Comparison of ENCODE assay signal across 12 cellular contexts in the genomic region with DNA sequence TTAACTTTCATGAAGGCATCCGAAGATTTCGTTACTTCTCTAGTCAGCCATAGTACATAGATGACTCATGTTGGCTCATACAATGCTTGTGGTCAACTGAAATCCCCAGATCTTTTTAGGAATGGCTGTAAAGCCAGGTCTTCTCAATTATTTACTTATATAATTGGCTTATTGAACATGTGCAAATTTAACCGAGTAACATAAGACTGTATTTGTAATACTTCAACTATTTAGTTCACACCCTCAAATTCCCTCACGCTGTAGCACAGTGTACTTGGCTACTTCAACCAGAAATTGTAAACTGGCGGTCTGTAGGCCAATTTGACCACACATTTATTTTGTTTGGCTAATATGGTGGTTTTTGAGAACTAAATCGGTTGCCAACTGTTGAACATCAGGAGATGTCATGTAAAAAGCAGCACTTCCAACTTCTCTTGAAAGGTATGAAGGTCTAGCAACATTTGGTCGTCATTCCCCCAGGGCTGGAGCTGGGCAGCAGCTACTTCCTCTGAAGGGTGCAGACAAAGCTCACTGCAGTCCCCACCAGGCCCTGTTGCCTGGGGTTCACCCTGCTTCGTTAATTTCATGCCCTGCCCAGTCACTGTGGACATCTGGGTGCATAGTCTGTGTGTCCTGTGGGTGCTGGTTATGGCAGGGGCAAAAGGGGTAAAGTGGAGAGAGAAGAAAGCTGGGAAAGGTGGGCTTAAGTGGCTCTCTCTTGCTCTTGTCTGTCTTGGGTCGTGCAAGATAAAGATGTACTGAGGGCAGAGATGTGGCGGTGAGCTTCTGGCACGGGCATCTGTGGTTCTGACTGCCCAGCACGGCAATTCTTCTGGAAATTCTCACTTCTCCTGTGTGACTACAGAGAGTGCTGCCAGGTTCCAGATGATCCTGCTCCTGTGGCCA. TPM values are rescaled to one million over a fixed set of nuclear protein-coding genes. Genes with fewer than 3 reads are reported as not detected.
DNase-seq lines count a peak whose midpoint lies in the region; ATAC-seq and TF ChIP-seq lines count a peak whose summit lies in the region.
"Had no signal": no experiment of that assay in that cellular context is flagged by ENCODE, and none has a peak within 500 bp of the region (broad histone marks: within the 10 kb centered on the region; RNA-seq: fewer than 3 reads in every experiment).

No MANE protein-coding gene starts in this region.

- peak; percentile 33 for DNase-seq in activated CD8-positive, alpha-beta memory T cell treated with anti-CD3 and anti-CD28 coated beads, Interleukin-2, amount 50 U/mL, for 48 hours
- no peak for DNase-seq in activated CD8-positive, alpha-beta memory T cell treated with anti-CD3 and anti-CD28 coated beads, Interleukin-2, amount 50 U/mL, for 4 hours
- DNase-seq in NCI-H226 (peak; percentile 79), epithelial cell of proximal tubule (ENCODE audit: low read depth) (peak; percentile 90), skeletal muscle cell (ENCODE audit: low read depth) (peak; percentile 94)
- no peak for DNase-seq in CD8-positive, alpha-beta memory T cell

- no peak overlapping the region for H3K27ac Mint-ChIP-seq in CD8-positive, alpha-beta memory T cell
- H3K27ac Mint-ChIP-seq: activated naive CD4-positive, alpha-beta T cell treated with anti-CD3 and anti-CD28 coated beads, Interleukin-2, amount 50 U/mL, for 72 hours; T-helper 2 cell treated with Interferon-gamma antibody and Interleukin-4, amounts not matched to agents 5 μg/mL and 100 μg/mL, for 36 hours had no signal

- no peaks in the 10 kb centered on the region for H3K36me3 Mint-ChIP-seq in CD8-positive, alpha-beta memory T cell

- CTCF ChIA-PET in CD8-positive, alpha-beta memory T cell (lab: Charles Lee), result interaction anchor here (2.1 kb wide), 1 partner anchor 384 kb away, joined by 17 read pairs; no protein-coding TSS in a partner anchor

- H3K4me1 Mint-ChIP-seq in CD8-positive, alpha-beta memory T cell, result peaks cover 11 to 17% (median 15%) of the 10 kb centered on the region in 3 donors

- H3K4me3 ChIP-seq in epithelial cell of proximal tubule (ENCODE audit: low read depth, low read length) (no peak overlapping the region), skeletal muscle cell (ENCODE audit: low read depth, low read length) (no peak overlapping the region)
- no peak overlapping the region for H3K4me3 ChIP-seq in CD8-positive, alpha-beta memory T cell (ENCODE audit: low read length)
- H3K4me3 ChIP-seq: esophagus muscularis mucosa had no signal

- H3K27ac ChIP-seq in CD8-positive, alpha-beta memory T cell (ENCODE audit: low read depth, low read length), result no peak overlapping the region
- H3K27ac ChIP-seq: esophagus muscularis mucosa had no signal

- H3K27me3 Mint-ChIP-seq in CD8-positive, alpha-beta memory T cell, result peaks cover 25 to 56% of the 10 kb centered on the region in 2 donors

- H3K9me3 Mint-ChIP-seq in CD8-positive, alpha-beta memory T cell, result no peaks in the 10 kb centered on the region
- H3K9me3 Mint-ChIP-seq: activated naive CD4-positive, alpha-beta T cell treated with anti-CD3 and anti-CD28 coated beads, Interleukin-2, amount 50 U/mL, for 72 hours; T-helper 2 cell treated with Interferon-gamma antibody and Interleukin-4, amounts not matched to agents 5 μg/mL and 100 μg/mL, for 36 hours had no signal

- POLR2A ChIA-PET in CD8-positive, alpha-beta memory T cell (lab: Charles Lee), result no interaction called here

- peaks cover 10% of the 10 kb centered on the region for H3K4me1 ChIP-seq in CD8-positive, alpha-beta memory T cell (ENCODE audit: insufficient read depth, low read length)

- H3K9me3 ChIP-seq in CD8-positive, alpha-beta memory T cell (ENCODE audit: low read length), result no peaks in the 10 kb centered on the region
- H3K9me3 ChIP-seq: esophagus muscularis mucosa had no signal

- no peak for TF ChIP-seq CTCF in epithelial cell of proximal tubule (conservative IDR thresholded peaks at IDR 0.05; ENCODE audit: low read depth, low read length)

- ATAC-seq in GM19395 (IDR thresholded peaks at IDR 0.05; ENCODE audit: unreplicated experiment) (no peak), HG03432 (IDR thresholded peaks at IDR 0.05; ENCODE audit: unreplicated experiment) (no peak)
- ATAC-seq: activated naive CD4-positive, alpha-beta T cell treated with anti-CD3 and anti-CD28 coated beads, Interleukin-2, amount 50 U/mL, for 72 hours had no signal

- H3K27me3 ChIP-seq in CD8-positive, alpha-beta memory T cell (ENCODE audit: insufficient read depth, low read length, poor library complexity, severe bottlenecking), result no peaks in the 10 kb centered on the region

- no peaks in the 10 kb centered on the region for H3K36me3 ChIP-seq in CD8-positive, alpha-beta memory T cell (ENCODE audit: insufficient read depth, low read length)
- H3K36me3 ChIP-seq: esophagus muscularis mucosa had no signal

- peak overlapping the region in 1 of 7 donors; percentile 15 for H3K4me3 Mint-ChIP-seq in CD8-positive, alpha-beta memory T cell
- H3K4me3 Mint-ChIP-seq: CD14-positive monocyte; T-helper 2 cell treated with Interferon-gamma antibody and Interleukin-4, amounts not matched to agents 5 μg/mL and 100 μg/mL, for 36 hours had no signal

RNA-seq across cellular contexts. Expression of gene SH3RF3, which starts 3.2 kb away (rescaled TPM):
- total RNA-seq in epithelial cell of proximal tubule, result 1.7 and 8.3 TPM in 2 replicates
- under 1 TPM; 0.27 to 0.31 TPM for total RNA-seq in CD8-positive, alpha-beta memory T cell
- polyA plus RNA-seq in CD8-positive, alpha-beta memory T cell, result 0.24 TPM

Comparison
In these comparisons a context has a peak if more than half of its experiments do, and no peak if none do; other contexts are left out.
1. DNase-seq: peak in activated CD8-positive, alpha-beta memory T cell treated with anti-CD3 and anti-CD28 coated beads, Interleukin-2, amount 50 U/mL, for 48 hours (single experiment), NCI-H226 (single experiment), epithelial cell of proximal tubule (single experiment) and skeletal muscle cell (single experiment); none in activated CD8-positive, alpha-beta memory T cell treated with anti-CD3 and anti-CD28 coated beads, Interleukin-2, amount 50 U/mL, for 4 hours (single experiment) and CD8-positive, alpha-beta memory T cell (0 of 5).